ENCODE assay signal across 1 cellular context in genomic region chr17:40090234-40091111, GRCh38.
TF ChIP-seq lines count a peak whose summit lies in the region.

No MANE protein-coding gene starts in this region.

TF ChIP-seq in H1, 55 proteins besides CTCF, POLR2A, EP300 and RAD21:
- no peak for TF ChIP-seq SP2 (IDR thresholded peaks at IDR 0.05; ENCODE audit: low read length)
- TF ChIP-seq RBBP5 (IDR thresholded peaks at IDR 0.05; ENCODE audit: borderline replicate concordance, low read depth, low read length): no peak
- no peak for TF ChIP-seq TEAD4 (IDR thresholded peaks at IDR 0.05; ENCODE audit: low read depth, low read length)
- TF ChIP-seq CHD1 (IDR thresholded peaks at IDR 0.05; ENCODE audit: low read depth, low read length): no peak
- TF ChIP-seq PHF8 (conservative IDR thresholded peaks at IDR 0.05; ENCODE audit: low read depth, low read length): no peak
- no peak for TF ChIP-seq TAF1 (IDR thresholded peaks at IDR 0.05; ENCODE audit: low read depth, low read length)
- no peak for TF ChIP-seq KDM1A (IDR thresholded peaks at IDR 0.05; ENCODE audit: borderline replicate concordance, low read length)
- TF ChIP-seq USF2 (IDR thresholded peaks at IDR 0.05; ENCODE audit: low read length): no peak
- no peak for TF ChIP-seq YY1 (IDR thresholded peaks at IDR 0.05; ENCODE audit: low read depth, low read length)
- no peak for TF ChIP-seq RFX5 (IDR thresholded peaks at IDR 0.05; ENCODE audit: borderline replicate concordance, low read depth, low read length)
